In the genomic region with DNA sequence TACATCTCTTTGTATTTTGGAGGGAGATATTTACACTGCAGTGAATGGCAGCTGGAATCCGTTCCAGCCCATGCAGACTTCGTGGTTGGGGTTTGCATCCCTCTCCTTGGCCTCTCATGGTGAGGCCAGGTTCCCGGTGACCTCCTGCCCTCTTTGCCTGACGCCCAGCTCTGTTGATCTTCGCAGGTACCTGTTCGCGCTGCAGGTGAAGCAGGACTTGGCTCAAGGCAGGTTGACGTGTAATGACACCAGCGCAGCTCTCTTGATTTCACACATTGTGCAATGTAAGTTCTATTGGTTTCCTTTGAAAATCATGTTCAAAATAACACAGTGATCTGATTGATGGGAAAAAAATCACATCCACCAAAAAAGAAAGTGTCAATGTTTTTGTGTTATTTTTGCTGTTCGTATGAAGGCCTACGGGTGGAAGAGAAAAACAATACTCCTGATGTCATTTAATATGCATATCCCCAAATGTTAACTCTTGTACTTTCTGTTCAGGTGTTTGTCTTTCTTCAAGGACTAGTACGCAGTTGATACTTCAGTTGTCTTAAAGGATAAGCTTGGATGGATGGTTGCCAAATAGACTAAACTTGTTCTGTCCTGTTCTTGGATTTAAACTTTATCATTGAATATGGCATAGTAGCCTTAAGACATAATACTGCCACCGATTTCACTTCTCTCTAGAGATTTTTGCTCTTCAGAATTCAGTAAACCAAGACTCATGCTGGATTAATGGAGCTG, we compare ENCODE assay signal across 24 cellular contexts.
"Had no signal": no experiment of that assay in that cellular context is flagged by ENCODE, and none has a peak within 500 bp of the region (broad histone marks: within the 10 kb centered on the region; RNA-seq: fewer than 3 reads in every experiment).

No MANE protein-coding gene starts in this region.

- DNase-seq: activated CD4-positive, alpha-beta T cell treated with anti-CD3 and anti-CD28 coated beads, Interleukin-2, amount 10 ng/mL, durations not matched to agents 7 days and 5 days; activated CD8-positive, alpha-beta T cell treated with anti-CD3 and anti-CD28 coated beads, Interleukin-2, amount 10 ng/mL, durations not matched to agents 7 days and 5 days; activated gamma-delta T cell treated with Interleukin-2 at 50 U/mL for 16 hours; activated T-cell treated with anti-CD3 and anti-CD28 coated beads, Interleukin-2, amount 50 U/mL, for 1 hour; anterior cingulate cortex; effector memory CD4-positive, alpha-beta T cell; kidney glomerular epithelial cell; left ventricle myocardium superior; pancreas; right lobe of liver; stimulated activated CD4-positive, alpha-beta T cell treated with anti-CD3 and anti-CD28 coated beads, Interleukin-2, amount 100 ng/mL, for 24 hours; stimulated activated naive CD8-positive, alpha-beta T cell treated with anti-CD3 and anti-CD28 coated beads, Interleukin-15, amount 100 ng/mL, for 72 hours; T-cell; tibial artery had no signal

- FAIRE-seq: endothelial cell of umbilical vein had no signal

- H3K9me3 ChIP-seq: pancreas, right lobe of liver had no signal

- H3K4me1 ChIP-seq: right lobe of liver, tibial artery had no signal

- H3K9me3 Mint-ChIP-seq: activated naive CD4-positive, alpha-beta T cell treated with anti-CD3 and anti-CD28 coated beads, Interleukin-2, amount 50 U/mL, for 24 hours; central memory CD8-positive, alpha-beta T cell; natural killer cell treated with Interleukin-12 subunit alpha and Interleukin-12 subunit beta and Interleukin-15 and Interleukin-18, amount 100 ng/mL, for 72 hours had no signal

- H3K36me3 Mint-ChIP-seq: activated naive CD4-positive, alpha-beta T cell treated with anti-CD3 and anti-CD28 coated beads, Interleukin-2, amount 50 U/mL, for 24 hours; natural killer cell treated with Interleukin-12 subunit alpha and Interleukin-12 subunit beta and Interleukin-15 and Interleukin-18, amount 100 ng/mL, for 72 hours; stimulated activated effector memory CD8-positive, alpha-beta T cell treated with anti-CD3 and anti-CD28 coated beads, Interleukin-12 subunit alpha, Interleukin-12 subunit beta, amount 100 ng/mL, for 72 hours; T-cell had no signal

- H3K36me3 ChIP-seq: pancreas had no signal

- H3K4me3 ChIP-seq: pancreas, right lobe of liver, skin epidermis, tibial artery had no signal

- H3K27me3 ChIP-seq: pancreas, right lobe of liver, tibial artery had no signal

- ATAC-seq: activated CD4-positive, CD25-positive, alpha-beta regulatory T cell treated with anti-CD3 and anti-CD28 coated beads, Interleukin-2, amount 50 U/mL, for 24 hours; activated CD8-positive, alpha-beta T cell treated with anti-CD3 and anti-CD28 coated beads, Interleukin-2, amount 10 ng/mL, durations not matched to agents 7 days and 5 days; left ventricle myocardium superior; natural killer cell treated with Interleukin-12 subunit alpha and Interleukin-12 subunit beta and Interleukin-15 and Interleukin-18, amount 100 ng/mL, for 72 hours; pancreas; stimulated activated effector memory CD8-positive, alpha-beta T cell treated with anti-CD3 and anti-CD28 coated beads, Interleukin-12 subunit alpha, Interleukin-12 subunit beta, amount 100 ng/mL, for 72 hours; stimulated activated naive CD8-positive, alpha-beta T cell treated with anti-CD3 and anti-CD28 coated beads, Interleukin-15, amount 100 ng/mL, for 72 hours; T-cell had no signal

- H3K27ac ChIP-seq: pancreas, right lobe of liver, skin epidermis, tibial artery, VCaP had no signal

- H3K4me1 Mint-ChIP-seq: activated CD4-positive, alpha-beta T cell treated with anti-CD3 and anti-CD28 coated beads, Interleukin-2, amount 10 ng/mL, durations not matched to agents 7 days and 5 days; activated naive CD4-positive, alpha-beta T cell treated with anti-CD3 and anti-CD28 coated beads, Interleukin-2, amount 50 U/mL, for 24 hours; central memory CD8-positive, alpha-beta T cell; stimulated activated effector memory CD8-positive, alpha-beta T cell treated with anti-CD3 and anti-CD28 coated beads, Interleukin-12 subunit alpha, Interleukin-12 subunit beta, amount 100 ng/mL, for 72 hours; stimulated activated naive CD8-positive, alpha-beta T cell treated with anti-CD3 and anti-CD28 coated beads, Interleukin-15, amount 100 ng/mL, for 72 hours; T-cell had no signal

- H3K4me3 Mint-ChIP-seq: activated CD4-positive, alpha-beta T cell treated with anti-CD3 and anti-CD28 coated beads, Interleukin-2, amount 10 ng/mL, durations not matched to agents 7 days and 5 days; activated CD8-positive, alpha-beta T cell treated with anti-CD3 and anti-CD28 coated beads, Interleukin-2, amount 10 ng/mL, durations not matched to agents 7 days and 5 days; activated naive CD4-positive, alpha-beta T cell treated with anti-CD3 and anti-CD28 coated beads, Interleukin-2, amount 50 U/mL, for 24 hours; brain; central memory CD8-positive, alpha-beta T cell; natural killer cell treated with Interleukin-12 subunit alpha and Interleukin-12 subunit beta and Interleukin-15 and Interleukin-18, amount 100 ng/mL, for 72 hours; stimulated activated effector memory CD8-positive, alpha-beta T cell treated with anti-CD3 and anti-CD28 coated beads, Interleukin-12 subunit alpha, Interleukin-12 subunit beta, amount 100 ng/mL, for 72 hours; stimulated activated naive CD8-positive, alpha-beta T cell treated with anti-CD3 and anti-CD28 coated beads, Interleukin-15, amount 100 ng/mL, for 72 hours; T-cell; T-helper 2 cell treated with Interferon-gamma antibody and Interleukin-4, amounts not matched to agents 5 μg/mL and 100 μg/mL, for 36 hours had no signal

- H3K27ac Mint-ChIP-seq: activated CD4-positive, alpha-beta T cell treated with anti-CD3 and anti-CD28 coated beads, Interleukin-2, amount 10 ng/mL, durations not matched to agents 7 days and 5 days; activated CD8-positive, alpha-beta T cell treated with anti-CD3 and anti-CD28 coated beads, Interleukin-2, amount 10 ng/mL, durations not matched to agents 7 days and 5 days; activated naive CD4-positive, alpha-beta T cell treated with anti-CD3 and anti-CD28 coated beads, Interleukin-2, amount 50 U/mL, for 24 hours; natural killer cell treated with Interleukin-12 subunit alpha and Interleukin-12 subunit beta and Interleukin-15 and Interleukin-18, amount 100 ng/mL, for 72 hours; stimulated activated effector memory CD8-positive, alpha-beta T cell treated with anti-CD3 and anti-CD28 coated beads, Interleukin-12 subunit alpha, Interleukin-12 subunit beta, amount 100 ng/mL, for 72 hours; stimulated activated naive CD8-positive, alpha-beta T cell treated with anti-CD3 and anti-CD28 coated beads, Interleukin-15, amount 100 ng/mL, for 72 hours; T-cell; T-helper 2 cell treated with Interferon-gamma antibody and Interleukin-4, amounts not matched to agents 5 μg/mL and 100 μg/mL, for 36 hours had no signal
